Comparison of ENCODE assay signal across 18 cellular contexts in genomic region chr14:77478029-77478428, GRCh38. TPM values are rescaled to one million over a fixed set of nuclear protein-coding genes. Genes with fewer than 3 reads are reported as not detected.
DNase-seq lines count a peak whose midpoint lies in the region; ATAC-seq and TF ChIP-seq lines count a peak whose summit lies in the region.
"Had no signal": no experiment of that assay in that cellular context is flagged by ENCODE, and none has a peak within 500 bp of the region (broad histone marks: within the 10 kb centered on the region; RNA-seq: fewer than 3 reads in every experiment).

No MANE protein-coding gene starts in this region.

- H2BK15ac ChIP-seq in neuronal stem cell (ENCODE audit: low read length) = no peak overlapping the region

- H3K9ac ChIP-seq in neuronal stem cell (ENCODE audit: low read depth, low read length, poor library complexity) (peak overlapping the region; percentile 63), GM23248 (no peak overlapping the region)

- no peak overlapping the region for H4K8ac ChIP-seq in neuronal stem cell (ENCODE audit: low read depth, low read length)

- peak; percentile 5; the same call in 1 of the 3 replicates for ATAC-seq in RWPE2 (ENCODE audit: low read depth)
- ATAC-seq in upper lobe of right lung = no peak
- ATAC-seq in Right ventricle myocardium inferior = no peak
- no peak for ATAC-seq in aorta (ENCODE audit: low FRiP score)

- H3K27ac ChIP-seq in RWPE2 (ENCODE audit: poor library complexity, severe bottlenecking) (no peak overlapping the region), coronary artery (no peak overlapping the region), neuronal stem cell (replicated peaks; ENCODE audit: low read length) (no peak overlapping the region), upper lobe of right lung (no peak overlapping the region), GM23248 (no peak overlapping the region), aorta (ENCODE audit: low read depth in 1 of 2, low read length in 2 of 2) (no peak overlapping the region)

- H2BK12ac ChIP-seq in neuronal stem cell (ENCODE audit: low read length) = no peak overlapping the region

- H3K18ac ChIP-seq in neuronal stem cell (ENCODE audit: low read length) = peak overlapping the region; percentile 27

- intact Hi-C loops in upper lobe of right lung (cut with DNase I) (no loop called here), Right ventricle myocardium inferior (cut with DNase I) (no loop called here), aorta (cut with DNase I) (no loop called here)

- no peak overlapping the region for H2AFZ ChIP-seq in neuronal stem cell (ENCODE audit: low read length)
- no peak overlapping the region for H2AFZ ChIP-seq in GM23248

- no peaks in the 10 kb centered on the region for H4K20me1 ChIP-seq in GM23248 (ENCODE audit: insufficient read depth)

- H3K4me3 ChIP-seq in RWPE2 (ENCODE audit: severe bottlenecking) = no peak overlapping the region
- H3K4me3 ChIP-seq in coronary artery = no peak overlapping the region
- H3K4me3 ChIP-seq in neuronal stem cell (ENCODE audit: low read length in 2 of 2) = no peak overlapping the region
- no peak overlapping the region for H3K4me3 ChIP-seq in upper lobe of right lung
- H3K4me3 ChIP-seq in GM23248 = no peak overlapping the region
- no peak overlapping the region for H3K4me3 ChIP-seq in aorta (ENCODE audit: low read length in 2 of 2)
- H3K4me3 ChIP-seq: GM12878 had no signal

- no peak overlapping the region for H2BK120ac ChIP-seq in neuronal stem cell (ENCODE audit: low read depth, low read length)

- peak overlapping the region; percentile 75 for H3K14ac ChIP-seq in neuronal stem cell (ENCODE audit: low read length)

- no peaks in the 10 kb centered on the region for H3K9me2 ChIP-seq in GM23248 (ENCODE audit: insufficient read depth)

- no peaks in the 10 kb centered on the region for H3K4me1 ChIP-seq in RWPE2 (ENCODE audit: insufficient read depth, poor library complexity, severe bottlenecking)
- H3K4me1 ChIP-seq in neuronal stem cell (ENCODE audit: control insufficient read depth in 2 of 2, insufficient read depth in 1 of 2, low read depth in 1 of 2, low read length in 2 of 2) = peaks cover 0 to 4% of the 10 kb centered on the region in 2 donors
- no peaks in the 10 kb centered on the region for H3K4me1 ChIP-seq in upper lobe of right lung
- no peaks in the 10 kb centered on the region for H3K4me1 ChIP-seq in GM23248 (ENCODE audit: insufficient read depth)
- H3K4me1 ChIP-seq in aorta (ENCODE audit: control insufficient read depth in 1 of 2, insufficient read depth in 2 of 2, low read length in 2 of 2) = no peaks in the 10 kb centered on the region

- peak overlapping the region; percentile 26 for H2AK5ac ChIP-seq in neuronal stem cell (ENCODE audit: low read depth, low read length)

- WGBS in neuronal stem cell (ENCODE audit: extremely low coverage in 2 of 2, insufficient read length in 2 of 2, insufficient replicate concordance in 1 of 2), 2 donors = no CpG with 5 or more reads among the region's 5 CpGs
- 83 to 87% methylated on average over 3 to 5 of the region's 5 CpGs for WGBS in GM23248 (ENCODE audit: low coverage in 1 of 2, low lambda C conversion rate in 2 of 2, missing lambda C conversion rate in 2 of 2), 2 experiments
- WGBS in aorta, 2 donors = 86 to 88% methylated on average over 4 to 5 of the region's 5 CpGs

- H4K91ac ChIP-seq in neuronal stem cell (ENCODE audit: low read depth, low read length, poor library complexity) = no peak overlapping the region

- H3K27me3 ChIP-seq in RWPE2 (ENCODE audit: insufficient read depth, poor library complexity, severe bottlenecking) (no peaks in the 10 kb centered on the region), neuronal stem cell (ENCODE audit: control insufficient read depth in 3 of 3, insufficient read depth in 3 of 3, low read depth in 1 of 3, low read length in 3 of 3) (peaks cover 0 to 34% (median 0%) of the 10 kb centered on the region in 3 experiments), upper lobe of right lung (no peaks in the 10 kb centered on the region), GM23248 (replicated peaks; ENCODE audit: insufficient read depth) (peaks cover 8% of the 10 kb centered on the region; the same call in 1 of the 2 replicates), aorta (ENCODE audit: control insufficient read depth in 1 of 2, insufficient read depth in 2 of 2, low read length in 1 of 2) (no peaks in the 10 kb centered on the region)

- H3K79me1 ChIP-seq in neuronal stem cell (ENCODE audit: low read depth, low read length) = no peaks in the 10 kb centered on the region

- H3K9me3 ChIP-seq in RWPE2 (ENCODE audit: severe bottlenecking) = no peaks in the 10 kb centered on the region
- no peaks in the 10 kb centered on the region for H3K9me3 ChIP-seq in neuronal stem cell (replicated peaks in 1 of 2; ENCODE audit: control insufficient read depth in 2 of 2, insufficient read depth in 1 of 2, low read depth in 1 of 2, low read length in 2 of 2)
- no peaks in the 10 kb centered on the region for H3K9me3 ChIP-seq in upper lobe of right lung
- H3K9me3 ChIP-seq in GM23248 (ENCODE audit: low read depth) = no peaks in the 10 kb centered on the region
- no peaks in the 10 kb centered on the region for H3K9me3 ChIP-seq in aorta (ENCODE audit: control insufficient read depth, low read length)

- H3K4me2 ChIP-seq in neuronal stem cell (ENCODE audit: insufficient read depth, low read length, poor library complexity, severe bottlenecking) (no peak overlapping the region), GM23248 (ENCODE audit: unreplicated experiment) (no peak overlapping the region)

- no peaks in the 10 kb centered on the region for H3F3A ChIP-seq in GM23248 (ENCODE audit: insufficient read depth)

- no peaks in the 10 kb centered on the region for H3K79me2 ChIP-seq in GM23248 (ENCODE audit: insufficient read depth)

- in situ Hi-C loops in GM23248 (cut with MboI) = no loop called here

- H3K36me3 ChIP-seq in RWPE2 (ENCODE audit: low read depth) (no peaks in the 10 kb centered on the region), neuronal stem cell (replicated peaks in 1 of 2; ENCODE audit: control insufficient read depth in 2 of 2, insufficient read depth in 2 of 2, low read length in 2 of 2) (no peaks in the 10 kb centered on the region), upper lobe of right lung (no peaks in the 10 kb centered on the region), GM23248 (ENCODE audit: low read depth) (no peaks in the 10 kb centered on the region), aorta (ENCODE audit: control insufficient read depth in 1 of 2, insufficient read depth in 2 of 2, low read length in 1 of 2) (no peaks in the 10 kb centered on the region)

- no peak overlapping the region for H3K4ac ChIP-seq in neuronal stem cell (ENCODE audit: low read length)

- DNase-seq in RWPE2 (ENCODE audit: low spot score) (no peak), coronary artery (ENCODE audit: low spot score) (peak; percentile 68), neuronal stem cell (ENCODE audit: low spot score) (no peak), upper lobe of right lung (peak; percentile 48), GM23248 (no peak), Right ventricle myocardium inferior (ENCODE audit: missing footprints) (no peak), aorta (no peak)
- DNase-seq: C1 segment of cervical spinal cord; Calu3; CD4-positive, alpha-beta memory T cell; COR-L47; DMS79; EL; GDM1; H9 had no signal

- no peak for TF ChIP-seq CTCF in RWPE2 (IDR thresholded peaks at IDR 0.05; ENCODE audit: poor library complexity, severe bottlenecking)
- TF ChIP-seq CTCF in coronary artery (IDR thresholded peaks at IDR 0.05) = no peak
- TF ChIP-seq CTCF in upper lobe of right lung (IDR thresholded peaks at IDR 0.05) = no peak

- peak overlapping the region; percentile 47 for H3K23ac ChIP-seq in neuronal stem cell (ENCODE audit: low read depth, low read length, poor library complexity)

- no peak overlapping the region for H2BK5ac ChIP-seq in neuronal stem cell (ENCODE audit: low read length)

RNA-seq across cellular contexts. Expression of gene AHSA1, which starts 20.1 kb away (rescaled TPM):
- 74.9 TPM for polyA plus RNA-seq in neuronal stem cell (2013, experiment 1 of 2)
- polyA plus RNA-seq in neuronal stem cell (2013, experiment 2 of 2) = 74.9 TPM
- total RNA-seq in upper lobe of right lung = 120 TPM
- total RNA-seq in GM23248 (2014; rRNA removed; shearing (Covaris generic)) = 122 and 137 TPM in 2 replicates
- polyA plus RNA-seq in GM23248 (2016; fragmentation: Nextera tagmentation; extraction: Ambion mirVana) = 130 TPM in 2 replicates
- 194 TPM for total RNA-seq in Right ventricle myocardium inferior
- total RNA-seq in aorta = 100 to 1,000 TPM in 1 of 2 donors, 10 to 100 TPM in 1; 66.5 to 110 TPM
- 10 to 100 TPM; 77.2 to 93.7 TPM for polyA plus RNA-seq in aorta

RNA-seq across cellular contexts. Expression of gene ISM2, which starts 20.6 kb away (rescaled TPM):
- polyA plus RNA-seq in neuronal stem cell (2013, experiment 1 of 2) = 0.26 TPM
- polyA plus RNA-seq in neuronal stem cell (2013, experiment 2 of 2) = 0.12 TPM
- total RNA-seq in upper lobe of right lung (not detected), Right ventricle myocardium inferior (not detected), aorta (under 1 TPM in 1 of 2 donors, not detected in 1; 0.39 TPM)
- total RNA-seq in GM23248 (2014; rRNA removed; shearing (Covaris generic)) = 2.6 TPM in 1 of 2 replicates, not detected in the other
- polyA plus RNA-seq in GM23248 (2016; fragmentation: Nextera tagmentation; extraction: Ambion mirVana) (0.11 TPM in 1 of 2 replicates, not detected in the other), aorta (not detected)
- total RNA-seq: Calu3; CD4-positive, alpha-beta memory T cell; GM12878; H4 had no signal
- polyA plus RNA-seq: CD4-positive, alpha-beta memory T cell had no signal

RNA-seq across cellular contexts. Expression of gene VIPAS39, which starts 20.6 kb away (rescaled TPM):
- 20.4 TPM for polyA plus RNA-seq in neuronal stem cell (2013, experiment 1 of 2)
- 18.0 TPM for polyA plus RNA-seq in neuronal stem cell (2013, experiment 2 of 2)
- total RNA-seq in upper lobe of right lung (14.5 TPM), Right ventricle myocardium inferior (11.0 TPM), aorta (10 to 100 TPM; 13.4 to 17.0 TPM)
- 25.0 and 59.8 TPM in 2 replicates for total RNA-seq in GM23248 (2014; rRNA removed; shearing (Covaris generic))
- polyA plus RNA-seq in GM23248 (2016; fragmentation: Nextera tagmentation; extraction: Ambion mirVana) (14.9 TPM in 2 replicates), aorta (10 to 100 TPM in 1 of 2 donors, 1 to 10 TPM in 1; 6.1 to 17.3 TPM)

RNA-seq across cellular contexts. Expression of gene NOXRED1, which starts 54.7 kb away (rescaled TPM):
- 0.13 TPM for polyA plus RNA-seq in neuronal stem cell (2013, experiment 1 of 2)
- 0.17 TPM for polyA plus RNA-seq in neuronal stem cell (2013, experiment 2 of 2)
- total RNA-seq in upper lobe of right lung (0.55 TPM), Right ventricle myocardium inferior (0.22 TPM), aorta (1 to 10 TPM in 1 of 2 donors, under 1 TPM in 1; 0.32 to 1.0 TPM)
- total RNA-seq in GM23248 (2014; rRNA removed; shearing (Covaris generic)) = not detected in 2 replicates
- polyA plus RNA-seq in GM23248 (2016; fragmentation: Nextera tagmentation; extraction: Ambion mirVana) (0.10 and 0.31 TPM in 2 replicates), aorta (under 1 TPM in 1 of 2 donors, not detected in 1; 0.13 TPM)
- total RNA-seq: A172, H4, H9 had no signal
- polyA plus RNA-seq: CD4-positive, alpha-beta memory T cell had no signal

Comparison
In these comparisons a context has a peak if more than half of its experiments do, and no peak if none do; other contexts are left out.
1. DNase-seq: peak in coronary artery (single experiment) and upper lobe of right lung (single experiment); none in RWPE2 (single experiment), neuronal stem cell (single experiment), GM23248 (single experiment), Right ventricle myocardium inferior (single experiment) and aorta (0 of 2).